ENCODE assay signal across 20 cellular contexts in genomic region chr7:22664988-22665798, GRCh38.
"Had no signal": no experiment of that assay in that cellular context is flagged by ENCODE, and none has a peak within 500 bp of the region (broad histone marks: within the 10 kb centered on the region; RNA-seq: fewer than 3 reads in every experiment).

No MANE protein-coding gene starts in this region.

- H3K4me1 ChIP-seq: colonic mucosa, right atrium auricular region, suprapubic skin had no signal

- ATAC-seq: foreskin keratinocyte, left ventricle myocardium superior had no signal

- H3K36me3 ChIP-seq: colonic mucosa, right atrium auricular region, suprapubic skin, upper lobe of left lung had no signal

- H3K9me3 ChIP-seq: colonic mucosa, right atrium auricular region, suprapubic skin, upper lobe of left lung had no signal

- H3K36me3 Mint-ChIP-seq: activated naive CD8-positive, alpha-beta T cell; brain; memory B cell had no signal

- H3K27me3 ChIP-seq: colonic mucosa, foreskin keratinocyte, right atrium auricular region, suprapubic skin, upper lobe of left lung had no signal

- H3K9me3 Mint-ChIP-seq: activated CD8-positive, alpha-beta T cell treated with anti-CD3 and anti-CD28 coated beads for 36 hours; activated T-cell treated with anti-CD3 and anti-CD28 coated beads, Interleukin-2, amount 50 U/mL, for 4 hours; memory B cell; natural killer cell treated with Interleukin-12 subunit alpha and Interleukin-12 subunit beta and Interleukin-15 and Interleukin-18, amount 100 ng/mL, for 72 hours had no signal

- H3K4me3 Mint-ChIP-seq: activated CD8-positive, alpha-beta T cell treated with anti-CD3 and anti-CD28 coated beads for 36 hours; activated naive CD8-positive, alpha-beta T cell; activated T-cell treated with anti-CD3 and anti-CD28 coated beads, Interleukin-2, amount 50 U/mL, for 4 hours; brain; memory B cell had no signal

- H3K4me3 ChIP-seq: colonic mucosa, right atrium auricular region, suprapubic skin, upper lobe of left lung had no signal

- H3K27ac ChIP-seq: colonic mucosa, foreskin keratinocyte, right atrium auricular region, suprapubic skin, upper lobe of left lung had no signal

- H3K27ac Mint-ChIP-seq: activated CD8-positive, alpha-beta T cell treated with anti-CD3 and anti-CD28 coated beads for 36 hours; brain had no signal

- DNase-seq: activated CD4-positive, alpha-beta T cell treated with anti-CD3 and anti-CD28 coated beads for 1 hour; activated gamma-delta T cell; activated T-cell treated with anti-CD3 and anti-CD28 coated beads, Interleukin-2, amount 50 U/mL, for 4 hours; amniotic stem cell; central memory CD4-positive, alpha-beta T cell; colonic mucosa; foreskin keratinocyte; glutamatergic neuron; kidney glomerular epithelial cell; left ventricle myocardium superior; nucleus accumbens; stimulated activated naive CD4-positive, alpha-beta T cell treated with Interleukin-2 at 50 U/mL for 16 hours had no signal

- H3K27me3 Mint-ChIP-seq: memory B cell had no signal
